Comparison of ENCODE assay signal across 2 cellular contexts in the genomic region with DNA sequence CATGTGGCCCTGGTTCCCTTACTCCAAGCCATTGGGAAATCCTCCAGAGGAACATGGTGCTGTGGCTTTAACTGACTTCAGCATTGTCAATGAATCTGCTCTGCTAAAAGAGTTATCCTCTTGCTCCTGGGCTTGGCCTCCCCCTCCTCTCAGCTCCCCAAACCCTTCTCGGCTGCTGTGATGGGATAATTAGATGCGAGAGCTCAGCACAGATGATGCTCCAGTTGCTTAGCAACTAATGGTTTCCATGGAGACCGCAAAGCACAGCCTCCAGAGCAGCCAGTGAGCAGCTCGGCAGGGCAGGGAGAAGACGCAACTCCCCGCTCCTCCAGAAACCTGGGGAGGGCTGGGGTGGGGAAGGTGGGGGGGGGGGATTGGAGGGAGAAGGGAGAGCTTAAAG.
A peak's percentile ranks its signal among the peaks of the same experiment; 100 is the strongest.
TF ChIP-seq lines count a peak whose summit lies in the region.

No MANE protein-coding gene starts in this region.

TF ChIP-seq in GM23338, 12 proteins besides CTCF, POLR2A, EP300 and RAD21 (continues in another document):
- TF ChIP-seq CREB1 (CRISPR knock-in tag; IDR thresholded peaks at IDR 0.05; ENCODE audit: low read depth) (no peak), EZH2phosphoT487 (IDR thresholded peaks at IDR 0.05; ENCODE audit: unreplicated experiment) (no peak), JUNB (IDR thresholded peaks at IDR 0.05; ENCODE audit: unreplicated experiment) (no peak), ZNF331 (CRISPR knock-in tag; IDR thresholded peaks at IDR 0.05; ENCODE audit: low read depth) (no peak), NANOG (IDR thresholded peaks at IDR 0.05; ENCODE audit: borderline replicate concordance) (no peak), EZH2 (IDR thresholded peaks at IDR 0.05; ENCODE audit: low read depth, unreplicated experiment) (no peak), ZNF462 (CRISPR knock-in tag; IDR thresholded peaks at IDR 0.05) (no peak), REST (IDR thresholded peaks at IDR 0.05; ENCODE audit: unreplicated experiment) (no peak), STAT1 (IDR thresholded peaks at IDR 0.05; ENCODE audit: unreplicated experiment) (no peak), ETS1 (IDR thresholded peaks at IDR 0.05) (no peak)

TF ChIP-seq in K562, 482 proteins besides CTCF, POLR2A, EP300 and RAD21:
- peak in 1 of 2 experiments; percentile 79; a peak in 2 of 4 replicates for TF ChIP-seq CSDE1 (IDR thresholded peaks at IDR 0.05)
- TF ChIP-seq ZNF699 (CRISPR knock-in tag; IDR thresholded peaks at IDR 0.05; ENCODE audit: insufficient replicate concordance) = no peak
- 0 out of 2 replicates have a peak, but pooled peaks have one; percentile 46 for TF ChIP-seq MXI1 (IDR thresholded peaks at IDR 0.05; ENCODE audit: low read depth, low read length)
- peak; percentile 47 to 94; a peak in 3 of 4 replicates for TF ChIP-seq RCOR1 (IDR thresholded peaks at IDR 0.05; ENCODE audit: borderline replicate concordance in 1 of 2, low read depth in 2 of 2, low read length in 2 of 2)
- peak; percentile 54; the same call in 1 of the 2 replicates for TF ChIP-seq MYNN (IDR thresholded peaks at IDR 0.05)
- no peak for TF ChIP-seq MYNN (CRISPR knock-in tag; IDR thresholded peaks at IDR 0.05)
- TF ChIP-seq HDAC2 (IDR thresholded peaks at IDR 0.05) = peak; percentile 66; the same call in 1 of the 2 replicates
- no peak for TF ChIP-seq ARID2 (IDR thresholded peaks at IDR 0.05)
- peak; percentile 95 for TF ChIP-seq RFX1 (IDR thresholded peaks at IDR 0.05)
- TF ChIP-seq KDM1A (IDR thresholded peaks at IDR 0.05) = peak; percentile 87 to 93
